27 cellular contexts compared by ENCODE assay signal in the genomic region with DNA sequence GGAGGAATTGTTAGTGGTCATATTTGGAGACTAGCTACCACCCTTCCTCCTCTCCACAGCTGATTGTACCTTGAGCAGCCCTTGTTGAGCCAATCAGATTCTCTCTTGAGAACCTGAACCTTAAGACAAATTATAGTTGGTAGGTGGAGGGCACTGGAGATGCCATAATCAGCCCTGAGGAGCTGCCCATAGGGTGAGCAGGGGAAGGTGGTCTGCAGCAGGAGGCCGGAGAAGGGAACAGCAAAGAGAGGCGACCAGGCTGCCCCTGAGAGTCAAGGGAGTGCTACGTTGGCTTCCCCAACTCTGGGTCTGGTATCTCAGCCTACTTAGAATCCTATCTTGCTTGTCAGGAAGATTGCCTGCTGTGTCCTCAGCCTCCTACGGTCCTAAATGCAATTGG. TPM values are rescaled to one million over a fixed set of nuclear protein-coding genes. Genes with fewer than 3 reads are reported as not detected.
"Had no signal": no experiment of that assay in that cellular context is flagged by ENCODE, and none has a peak within 500 bp of the region (broad histone marks: within the 10 kb centered on the region; RNA-seq: fewer than 3 reads in every experiment).

No MANE protein-coding gene starts in this region.

- H3K4me3 ChIP-seq: coronary artery, esophagus muscularis mucosa, gastroesophageal sphincter, heart left ventricle, hepatocyte, mucosa of descending colon, neural progenitor cell, psoas muscle, skin epidermis, spleen, thoracic aorta, transverse colon, upper lobe of right lung, vagina had no signal

- FAIRE-seq: endothelial cell of umbilical vein, kidney had no signal

- H3K27me3 ChIP-seq: esophagus muscularis mucosa, foreskin keratinocyte, gastroesophageal sphincter, heart left ventricle, hepatocyte, spleen, transverse colon, upper lobe of right lung, vagina had no signal

- H2AFZ ChIP-seq: hepatocyte, neural progenitor cell had no signal

- DNase-seq: dermis blood vessel endothelial cell; effector memory CD4-positive, alpha-beta T cell; foreskin keratinocyte; heart left ventricle; mesenchymal stem cell; mucosa of descending colon; naive B cell; psoas muscle; spleen; stimulated activated naive B cell treated with anti-CD40 and anti-IgM and Interleukin-4, amounts not matched to agents 10 μg/mL and 1 μg/mL and 100 μg/mL, for 72 hours; transverse colon; upper lobe of right lung had no signal

- H3K36me3 ChIP-seq: neural progenitor cell, thoracic aorta, transverse colon, vagina had no signal

- H3K27ac ChIP-seq: coronary artery, esophagus muscularis mucosa, foreskin keratinocyte, gastroesophageal sphincter, heart left ventricle, hepatocyte, neural progenitor cell, psoas muscle, skin epidermis, spleen, thoracic aorta, transverse colon, upper lobe of right lung, vagina had no signal

- H3K4me2 ChIP-seq: hepatocyte, neural progenitor cell had no signal

- H3K79me2 ChIP-seq: hepatocyte had no signal

- H3K9ac ChIP-seq: neural progenitor cell had no signal

- ATAC-seq: foreskin keratinocyte; gastroesophageal sphincter; heart left ventricle; left lobe of liver; mucosa of descending colon; natural killer cell treated with Interleukin-12 subunit alpha and Interleukin-12 subunit beta and Interleukin-15 and Interleukin-18, amount 100 ng/mL, for 72 hours; psoas muscle; right cardiac atrium; stimulated activated naive B cell treated with anti-CD40 and anti-IgM and Interleukin-4, amounts not matched to agents 10 μg/mL and 1 μg/mL and 100 μg/mL, for 72 hours; upper lobe of right lung had no signal

- H3K4me1 ChIP-seq: foreskin keratinocyte had no signal

- H3K9me3 ChIP-seq: esophagus muscularis mucosa, gastroesophageal sphincter, heart left ventricle, mucosa of descending colon, psoas muscle, spleen, thoracic aorta, transverse colon, upper lobe of right lung, vagina had no signal

RNA-seq across cellular contexts. Expression of a gene that starts 6.8 kb away (rescaled TPM):
- total RNA-seq: lung microvascular endothelial cell, renal cortical epithelial cell, vagina had no signal
